In the genomic region with DNA sequence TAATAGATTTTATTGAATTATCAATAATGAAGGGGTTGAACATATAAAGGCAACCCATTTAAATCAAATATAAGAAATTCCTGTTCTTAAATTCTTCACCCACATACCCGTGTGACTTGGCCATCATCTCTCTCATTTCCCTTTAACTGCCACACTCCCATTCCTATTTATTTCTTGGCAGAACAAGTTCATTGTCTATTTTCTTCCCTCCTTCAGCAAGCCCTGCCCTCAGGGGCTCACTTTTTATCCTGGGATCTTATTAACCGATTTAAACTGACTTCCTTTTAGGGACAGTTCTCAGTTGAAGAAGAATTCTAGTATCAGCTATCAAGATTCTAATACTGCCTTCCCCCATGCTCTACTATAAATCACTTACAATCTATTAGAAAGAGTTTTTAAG, we compare ENCODE assay signal across 8 cellular contexts.
"Had no signal": no experiment of that assay in that cellular context is flagged by ENCODE, and none has a peak within 500 bp of the region (broad histone marks: within the 10 kb centered on the region; RNA-seq: fewer than 3 reads in every experiment).

No MANE protein-coding gene starts in this region.

- H3K27ac Mint-ChIP-seq: IgD-negative memory B cell had no signal

- H3K4me3 ChIP-seq: K562 had no signal

- H3K4me1 Mint-ChIP-seq: IgD-negative memory B cell had no signal

- H3K27ac ChIP-seq: HL-60, KMS-11 had no signal

- H3K4me3 Mint-ChIP-seq: IgD-negative memory B cell had no signal

- ATAC-seq: HepG2, K562 had no signal

- H3K36me3 Mint-ChIP-seq: IgD-negative memory B cell had no signal

- DNase-seq: IMR-90, KBM-7, KG1 had no signal
